21 cellular contexts compared by ENCODE assay signal in genomic region chr6:61649845-61650244, GRCh38.
"Had no signal": no experiment of that assay in that cellular context is flagged by ENCODE, and none has a peak within 500 bp of the region (broad histone marks: within the 10 kb centered on the region; RNA-seq: fewer than 3 reads in every experiment).

No MANE protein-coding gene starts in this region.

- H3K4me3 Mint-ChIP-seq: immature natural killer cell; mesothelial cell of epicardium; naive B cell; natural killer cell; nephron progenitor cell; neural progenitor cell; stimulated activated memory B cell treated with anti-CD40 and anti-IgM and Interleukin-4, amounts not matched to agents 10 μg/mL and 1 μg/mL and 100 μg/mL, for 72 hours; stimulated activated naive CD8-positive, alpha-beta T cell treated with anti-CD3 and anti-CD28 coated beads, Interleukin-15, amount 100 ng/mL, for 72 hours; type B pancreatic cell had no signal

- H3K27me3 Mint-ChIP-seq: naive B cell; stimulated activated memory B cell treated with anti-CD40 and anti-IgM and Interleukin-4, amounts not matched to agents 10 μg/mL and 1 μg/mL and 100 μg/mL, for 72 hours; stimulated activated naive CD8-positive, alpha-beta T cell treated with anti-CD3 and anti-CD28 coated beads, Interleukin-15, amount 100 ng/mL, for 72 hours; type B pancreatic cell had no signal

- H3K9me3 Mint-ChIP-seq: nephron progenitor cell; neural progenitor cell; stimulated activated memory B cell treated with anti-CD40 and anti-IgM and Interleukin-4, amounts not matched to agents 10 μg/mL and 1 μg/mL and 100 μg/mL, for 72 hours; type B pancreatic cell had no signal

- H3K36me3 Mint-ChIP-seq: mesothelial cell of epicardium, natural killer cell, neural progenitor cell, type B pancreatic cell had no signal

- H3K27ac Mint-ChIP-seq: immature natural killer cell; mesothelial cell of epicardium; natural killer cell; nephron progenitor cell; neural progenitor cell; stimulated activated memory B cell treated with anti-CD40 and anti-IgM and Interleukin-4, amounts not matched to agents 10 μg/mL and 1 μg/mL and 100 μg/mL, for 72 hours; stimulated activated naive CD8-positive, alpha-beta T cell treated with anti-CD3 and anti-CD28 coated beads, Interleukin-15, amount 100 ng/mL, for 72 hours; type B pancreatic cell had no signal

- DNase-seq: hypothalamus; immature natural killer cell; left ventricle myocardium inferior; naive B cell; natural killer cell; nephron progenitor cell; occipital lobe; psoas muscle; right lobe of liver; stimulated activated CD4-positive, alpha-beta T cell treated with anti-CD3 and anti-CD28 coated beads, Interleukin-1b, Interleukin-23, amount 100 ng/mL, for 48 hours; stimulated activated CD4-positive, alpha-beta T cell treated with anti-CD3 and anti-CD28 coated beads, Interleukin-2, amount 100 ng/mL, for 48 hours; stimulated activated CD4-positive, alpha-beta T cell treated with anti-CD3 and anti-CD28 coated beads, Interleukin-4, amount 100 ng/mL, for 4 hours; stimulated activated CD8-positive, alpha-beta memory T cell treated with anti-CD3 and anti-CD28 coated beads, Interleukin-4, amount 100 ng/mL, for 48 hours; stimulated activated naive CD4-positive, alpha-beta T cell treated with Interleukin-2 at 50 U/mL for 16 hours; stimulated activated naive CD8-positive, alpha-beta T cell treated with anti-CD3 and anti-CD28 coated beads, Interleukin-15, amount 100 ng/mL, for 72 hours; substantia nigra; uterus had no signal

- H3K4me1 Mint-ChIP-seq: immature natural killer cell; mesothelial cell of epicardium; natural killer cell; stimulated activated naive CD8-positive, alpha-beta T cell treated with anti-CD3 and anti-CD28 coated beads, Interleukin-15, amount 100 ng/mL, for 72 hours had no signal

- ATAC-seq: natural killer cell; psoas muscle; right lobe of liver; stimulated activated memory B cell treated with anti-CD40 and anti-IgM and Interleukin-4, amounts not matched to agents 10 μg/mL and 1 μg/mL and 100 μg/mL, for 72 hours; stimulated activated naive CD8-positive, alpha-beta T cell treated with anti-CD3 and anti-CD28 coated beads, Interleukin-15, amount 100 ng/mL, for 72 hours had no signal
